In genomic region chr7:121394709-121395140, GRCh38 we compare ENCODE assay signal across 9 cellular contexts. TPM values are rescaled to one million over a fixed set of nuclear protein-coding genes. Genes with fewer than 3 reads are reported as not detected.
DNase-seq lines count a peak whose midpoint lies in the region; TF ChIP-seq lines count a peak whose summit lies in the region.
"Had no signal": no experiment of that assay in that cellular context is flagged by ENCODE, and none has a peak within 500 bp of the region (broad histone marks: within the 10 kb centered on the region; RNA-seq: fewer than 3 reads in every experiment).

No MANE protein-coding gene starts in this region.

- H3K27ac Mint-ChIP-seq in activated naive CD4-positive, alpha-beta T cell treated with anti-CD3 and anti-CD28 coated beads for 36 hours: no peak overlapping the region

- H3K9me3 Mint-ChIP-seq in activated naive CD4-positive, alpha-beta T cell treated with anti-CD3 and anti-CD28 coated beads for 36 hours: peaks cover 2% of the 10 kb centered on the region

- no peaks in the 10 kb centered on the region for H3K4me1 ChIP-seq in NT2/D1 (ENCODE audit: insufficient read depth, insufficient read length)
- peaks cover 8 to 11% of the 10 kb centered on the region in 2 donors for H3K4me1 ChIP-seq in thyroid gland

- H3K27ac ChIP-seq in thyroid gland: peak overlapping the region; percentile 61 to 87 (median 73)

- no peak for TF ChIP-seq CTCF in fibroblast of mammary gland (conservative IDR thresholded peaks at IDR 0.05; ENCODE audit: control insufficient read depth, insufficient read depth, low read depth, low read length)
- TF ChIP-seq CTCF in thyroid gland (IDR thresholded peaks at IDR 0.05): no peak

- H3K9me3 ChIP-seq in NT2/D1 (ENCODE audit: insufficient read depth, low read length): peaks cover 10% of the 10 kb centered on the region
- no peaks in the 10 kb centered on the region for H3K9me3 ChIP-seq in thyroid gland

- H3K4me3 ChIP-seq in NT2/D1 (ENCODE audit: insufficient read length, low read depth) (peak overlapping the region; percentile 71), fibroblast of mammary gland (ENCODE audit: control insufficient read depth, low read depth, low read length) (peak overlapping the region; percentile 82), thyroid gland (replicated peaks in 1 of 3) (peak overlapping the region in 1 of 3 donors; percentile 86)

- H3K9ac ChIP-seq in NT2/D1 (ENCODE audit: insufficient read length, low read depth): no peak overlapping the region

- TF ChIP-seq POLR2A in thyroid gland (IDR thresholded peaks at IDR 0.05): no peak

- intact Hi-C loops in activated naive CD4-positive, alpha-beta T cell treated with anti-CD3 and anti-CD28 coated beads for 36 hours (cut with micrococcal nuclease): loop anchor here (10.0 kb wide), 1 partner anchor 750 kb away; the partner anchor contains the start of gene AASS
- intact Hi-C loops in thyroid gland (cut with DNase I): no loop called here

- H3K27me3 ChIP-seq in NT2/D1 (ENCODE audit: insufficient read depth, insufficient read length) (no peaks in the 10 kb centered on the region), thyroid gland (no peaks in the 10 kb centered on the region)

- no peak for DNase-seq in activated naive CD4-positive, alpha-beta T cell treated with anti-CD3 and anti-CD28 coated beads for 36 hours
- DNase-seq in activated naive CD4-positive, alpha-beta T cell treated with anti-CD3 and anti-CD28 coated beads, Interleukin-2, amount 50 U/mL, for 16 hours: no peak
- no peak for DNase-seq in NT2/D1 (ENCODE audit: low read depth, low spot score)
- peak; percentile 20 for DNase-seq in fibroblast of mammary gland (ENCODE audit: low read depth)
- DNase-seq in thyroid gland: peak in 1 of 2 donors; percentile 4
- DNase-seq in activated CD4-positive, CD25-positive, alpha-beta regulatory T cell treated with anti-CD3 and anti-CD28 coated beads, Interleukin-2, amount 50 U/mL, for 72 hours: no peak
- DNase-seq in GOT3 (lab: John Stamatoyannopoulos, UW): no peak
- DNase-seq in 8988T: no peak
- DNase-seq: activated CD8-positive, alpha-beta memory T cell treated with anti-CD3 and anti-CD28 coated beads, Interleukin-2, amount 50 U/mL, for 4 hours had no signal

- WGBS in thyroid gland, 2 donors: 61 to 68% methylated on average over 7 of the region's 7 CpGs

- peaks cover 12% of the 10 kb centered on the region for H3K36me3 Mint-ChIP-seq in activated naive CD4-positive, alpha-beta T cell treated with anti-CD3 and anti-CD28 coated beads for 36 hours (ENCODE audit: low read depth)

- CTCF ChIA-PET in activated naive CD4-positive, alpha-beta T cell treated with anti-CD3 and anti-CD28 coated beads for 36 hours (lab: Charles Lee): interaction anchor here (0.6 to 5.7 kb wide), 4 partner anchors 9 to 43 kb away, joined by 3 to 42 read pairs (median 11); no protein-coding TSS in a partner anchor

- peak overlapping the region; percentile 15 for H3K4me3 Mint-ChIP-seq in activated naive CD4-positive, alpha-beta T cell treated with anti-CD3 and anti-CD28 coated beads for 36 hours

- no peaks in the 10 kb centered on the region for H3K27me3 Mint-ChIP-seq in activated naive CD4-positive, alpha-beta T cell treated with anti-CD3 and anti-CD28 coated beads for 36 hours (ENCODE audit: low read depth)

- H3K36me3 ChIP-seq in NT2/D1 (ENCODE audit: insufficient read depth, insufficient read length, low read length) (peaks cover 20% of the 10 kb centered on the region), thyroid gland (no peaks in the 10 kb centered on the region)

- peaks cover 47% of the 10 kb centered on the region for H3K4me1 Mint-ChIP-seq in activated naive CD4-positive, alpha-beta T cell treated with anti-CD3 and anti-CD28 coated beads for 36 hours (ENCODE audit: low read depth)

RNA-seq across cellular contexts. Expression of gene FAM3C, which starts 1.4 kb away (rescaled TPM):
- total RNA-seq in activated naive CD4-positive, alpha-beta T cell treated with anti-CD3 and anti-CD28 coated beads for 36 hours: 10 to 100 TPM; 11.5 to 13.9 TPM
- 100 to 1,000 TPM in 1 of 4 donors, 10 to 100 TPM in 3; 91.0 to 109 (median 97.9) TPM for total RNA-seq in thyroid gland

Comparison
In these comparisons a context has a peak if more than half of its experiments do, and no peak if none do; other contexts are left out.
1. RNA of gene FAM3C, which starts 1.4 kb away (total RNA-seq): 91.0 to 109 TPM in thyroid gland; 11.5 to 13.9 TPM in activated naive CD4-positive, alpha-beta T cell treated with anti-CD3 and anti-CD28 coated beads for 36 hours; every median in the first group is over 4 times any median in the second.